Comparison of ENCODE assay signal across 9 cellular contexts in the genomic region with DNA sequence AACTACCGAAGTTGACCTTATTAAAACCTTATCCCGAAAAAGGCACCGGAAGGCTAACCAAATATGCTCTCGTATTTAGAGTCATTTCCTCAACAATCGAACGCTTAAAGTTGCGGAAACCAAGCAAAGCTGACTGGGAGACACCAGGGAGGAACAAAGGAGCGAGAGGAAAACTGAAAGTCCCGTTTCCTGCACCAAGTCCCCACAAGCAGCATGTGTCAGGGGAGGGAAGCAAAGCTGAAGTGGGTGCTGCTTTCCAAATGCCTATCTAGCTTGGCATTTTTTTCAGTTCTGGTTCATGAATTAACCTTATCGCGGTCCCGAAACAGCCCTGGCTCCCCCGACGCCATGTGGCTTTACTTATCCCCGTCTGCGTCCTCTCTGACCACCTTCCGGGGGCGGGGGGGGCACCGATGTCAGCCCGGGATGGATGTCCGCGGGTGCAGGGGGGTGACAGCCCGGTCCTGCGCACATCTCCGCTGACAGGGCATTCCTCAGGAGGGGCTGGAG. TPM values are rescaled to one million over a fixed set of nuclear protein-coding genes. Genes with fewer than 3 reads are reported as not detected.
DNase-seq lines count a peak whose midpoint lies in the region; ATAC-seq and TF ChIP-seq lines count a peak whose summit lies in the region.
"Had no signal": no experiment of that assay in that cellular context is flagged by ENCODE, and none has a peak within 500 bp of the region (broad histone marks: within the 10 kb centered on the region; RNA-seq: fewer than 3 reads in every experiment).

No MANE protein-coding gene starts in this region.

- peaks cover 71% of the 10 kb centered on the region for H3K4me1 ChIP-seq in ACC112 (ENCODE audit: control insufficient read depth, insufficient read depth, low read length, unreplicated experiment)
- peaks cover 53% of the 10 kb centered on the region for H3K4me1 ChIP-seq in body of pancreas

- H3K79me2 ChIP-seq in ACC112 (ENCODE audit: control insufficient read depth, insufficient read depth, low read length, unreplicated experiment) = peaks cover 98% of the 10 kb centered on the region

- TF ChIP-seq POLR2A in body of pancreas (IDR thresholded peaks at IDR 0.05) = peak in 2 of 3 donors; percentile 33 to 40

- intact Hi-C loops in body of pancreas (cut with DNase I) = no loop called here

- H3K36me3 ChIP-seq in ACC112 (ENCODE audit: insufficient read depth, low read length) = no peaks in the 10 kb centered on the region
- H3K36me3 ChIP-seq in body of pancreas (replicated peaks in 1 of 2; ENCODE audit: insufficient read depth in 1 of 2, low read depth in 2 of 2) = no peaks in the 10 kb centered on the region

- H2AFZ ChIP-seq in ACC112 (ENCODE audit: low read length, unreplicated experiment) = peak overlapping the region; percentile 69

- ATAC-seq in body of pancreas (peak; percentile 54), HG03139 (IDR thresholded peaks at IDR 0.05; ENCODE audit: unreplicated experiment) (no peak)
- ATAC-seq: HCT116 had no signal

- H3K27ac ChIP-seq in ACC112 (ENCODE audit: low read depth, low read length) = peak overlapping the region; percentile 92
- peak overlapping the region; percentile 27 to 80 (median 75) for H3K27ac ChIP-seq in body of pancreas

- DNase-seq in NCI-H2227 treated with DMSO at 0.1 percent for 48 hours (lab: John Stamatoyannopoulos, UW) = peak; percentile 7
- peak in 1 of 4 donors; percentile 32 for DNase-seq in body of pancreas
- DNase-seq in retinal pigment epithelial cell (ENCODE audit: low read depth) = no peak
- DNase-seq in NCI-H1694 treated with DMSO at 0.1 percent for 48 hours (lab: John Stamatoyannopoulos, UW) = no peak

- peak overlapping the region; percentile 81 for H3K4me3 ChIP-seq in ACC112 (ENCODE audit: low read depth, low read length)
- H3K4me3 ChIP-seq in GM12875 (ENCODE audit: low read depth, low read length) = peak overlapping the region; percentile 55
- no peak overlapping the region for H3K4me3 ChIP-seq in body of pancreas
- H3K4me3 ChIP-seq in iPS-11a (ENCODE audit: low read depth, low read length) = peak overlapping the region; percentile 42
- peak overlapping the region; percentile 51 for H3K4me3 ChIP-seq in retinal pigment epithelial cell (ENCODE audit: low read length)

- H3K27me3 ChIP-seq in ACC112 (ENCODE audit: insufficient read depth, low read length) (no peaks in the 10 kb centered on the region), body of pancreas (no peaks in the 10 kb centered on the region)

- TF ChIP-seq CTCF in GM12875 (IDR thresholded peaks at IDR 0.05; ENCODE audit: borderline replicate concordance, insufficient read depth, low read depth, low read length) = no peak
- TF ChIP-seq CTCF in body of pancreas (IDR thresholded peaks at IDR 0.05) = no peak
- no peak for TF ChIP-seq CTCF in retinal pigment epithelial cell (conservative IDR thresholded peaks at IDR 0.05; ENCODE audit: low read depth, low read length)

- no peaks in the 10 kb centered on the region for H3K9me3 ChIP-seq in body of pancreas

- 26 to 54% methylated on average over 25 of the region's 25 CpGs for WGBS in body of pancreas, 2 donors

RNA-seq across cellular contexts. Expression of a gene that starts 44.1 kb away (rescaled TPM):
- 10 to 100 TPM; 13.5 to 16.5 TPM for total RNA-seq in body of pancreas

Comparison
In these comparisons a context has a peak if more than half of its experiments do, and no peak if none do; other contexts are left out.
1. H3K4me3 ChIP-seq: peak in ACC112 (single experiment), GM12875 (single experiment), iPS-11a (single experiment) and retinal pigment epithelial cell (single experiment); none in body of pancreas (0 of 2).